ENCODE assay signal across 1 cellular context in genomic region chr10:17213646-17214349, GRCh38.
TF ChIP-seq lines count a peak whose summit lies in the region.

No MANE protein-coding gene starts in this region.

TF ChIP-seq in A549, 52 proteins besides CTCF, POLR2A, EP300 and RAD21 (continued from another document):
- TF ChIP-seq HEYL (CRISPR knock-in tag; IDR thresholded peaks at IDR 0.05) (no peak), JUNB (IDR thresholded peaks at IDR 0.05) (peak; percentile 73), NFE2L2 (conservative IDR thresholded peaks at IDR 0.05; ENCODE audit: low read length) (no peak), FOSB (CRISPR knock-in tag; IDR thresholded peaks at IDR 0.05) (no peak), MYC (IDR thresholded peaks at IDR 0.05; ENCODE audit: borderline replicate concordance, low read length) (no peak), HOXA7 (CRISPR knock-in tag; IDR thresholded peaks at IDR 0.05) (no peak)
TF ChIP-seq in A549: peak in this region for 6.
